30 cellular contexts compared by ENCODE assay signal in the genomic region with DNA sequence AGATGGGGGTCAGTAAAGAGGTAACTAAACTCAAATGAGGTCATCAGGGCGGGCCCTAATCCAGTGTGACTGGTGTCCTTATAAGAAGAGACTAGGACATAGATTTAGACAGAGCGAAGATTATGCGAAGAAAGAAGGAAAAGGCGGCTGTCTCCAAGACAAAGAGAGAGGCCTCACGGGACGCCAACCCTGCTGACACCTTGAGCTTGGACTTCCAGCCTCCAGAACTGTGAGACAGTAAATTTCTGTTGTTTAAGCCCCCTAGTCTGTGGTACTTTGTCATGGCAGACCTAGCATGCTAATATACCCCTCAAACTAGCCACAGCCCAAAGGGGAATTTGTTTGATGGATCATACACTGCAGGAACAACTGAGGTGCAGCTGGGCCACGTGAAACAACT.
A peak's percentile ranks its signal among the peaks of the same experiment; 100 is the strongest.
DNase-seq lines count a peak whose midpoint lies in the region; ATAC-seq, FAIRE-seq and TF ChIP-seq lines count a peak whose summit lies in the region.
"Had no signal": no experiment of that assay in that cellular context is flagged by ENCODE, and none has a peak within 500 bp of the region (broad histone marks: within the 10 kb centered on the region; RNA-seq: fewer than 3 reads in every experiment).

No MANE protein-coding gene starts in this region.

- H3K27me3 ChIP-seq in astrocyte (ENCODE audit: insufficient read depth, low read length) (no peaks in the 10 kb centered on the region), foreskin keratinocyte (no peaks in the 10 kb centered on the region), esophagus muscularis mucosa (peaks cover 0 to 8% (median 0%) of the 10 kb centered on the region in 4 donors), HepG2 (ENCODE audit: control insufficient read depth in 1 of 2, insufficient read depth in 2 of 2, low read length in 2 of 2) (peaks cover 2 to 7% of the 10 kb centered on the region in 2 experiments; a peak in 2 of 5 replicates)

- peaks cover 33% of the 10 kb centered on the region for H3K27me3 Mint-ChIP-seq in activated CD8-positive, alpha-beta memory T cell treated with anti-CD3 and anti-CD28 coated beads, Interleukin-2, amount 10 ng/mL, durations not matched to agents 7 days and 5 days
- H3K27me3 Mint-ChIP-seq in astrocyte (ENCODE audit: low read depth, unreplicated experiment): no peaks in the 10 kb centered on the region

- no peaks in the 10 kb centered on the region for H3K4me1 Mint-ChIP-seq in activated CD8-positive, alpha-beta memory T cell treated with anti-CD3 and anti-CD28 coated beads, Interleukin-2, amount 10 ng/mL, durations not matched to agents 7 days and 5 days
- peaks cover 46% of the 10 kb centered on the region for H3K4me1 Mint-ChIP-seq in astrocyte (ENCODE audit: low read depth, unreplicated experiment)
- H3K4me1 Mint-ChIP-seq: activated B cell treated with CpG ODN at 0.5 μM for 24 hours, nephron had no signal

- H3K4me1 ChIP-seq in astrocyte (ENCODE audit: insufficient read depth, low read length) (peaks cover 46% of the 10 kb centered on the region), foreskin keratinocyte (peaks cover 54% of the 10 kb centered on the region), esophagus muscularis mucosa (peaks cover 0 to 11% (median 8%) of the 10 kb centered on the region in 4 donors), HepG2 (ENCODE audit: insufficient read depth, low read length) (no peaks in the 10 kb centered on the region)
- H3K4me1 ChIP-seq: gastroesophageal sphincter had no signal

- H3K36me3 Mint-ChIP-seq in activated CD8-positive, alpha-beta memory T cell treated with anti-CD3 and anti-CD28 coated beads, Interleukin-2, amount 10 ng/mL, durations not matched to agents 7 days and 5 days: no peaks in the 10 kb centered on the region
- H3K36me3 Mint-ChIP-seq in astrocyte (ENCODE audit: low read depth, unreplicated experiment): no peaks in the 10 kb centered on the region
- H3K36me3 Mint-ChIP-seq: activated naive CD8-positive, alpha-beta T cell treated with anti-CD3 and anti-CD28 coated beads for 36 hours; CD14-positive monocyte had no signal

- no peak for ATAC-seq in activated CD8-positive, alpha-beta memory T cell treated with anti-CD3 and anti-CD28 coated beads, Interleukin-2, amount 10 ng/mL, durations not matched to agents 7 days and 5 days
- ATAC-seq in foreskin keratinocyte (no peak), HepG2 (no peak)
- ATAC-seq: activated T-cell treated with anti-CD3 and anti-CD28 coated beads, Interleukin-2, amount 50 U/mL, for 4 hours; gastroesophageal sphincter; HCT116; left colon had no signal

- TF ChIP-seq RAD21 in HepG2 (CRISPR knock-in tag; IDR thresholded peaks at IDR 0.05): no peak

- H2AFZ ChIP-seq in astrocyte (ENCODE audit: low read depth, low read length) (no peak overlapping the region), HepG2 (ENCODE audit: low read length) (no peak overlapping the region)

- in situ Hi-C loops in HepG2 (cut with HindIII; ENCODE audit: extremely low pct_ligation_motif_present, low pct_unique_long_range_greater_than_20kb): no loop called here

- POLR2A ChIA-PET in RWPE1 (lab: Yijun Ruan, JAX; ENCODE audit: low non-redundant PET) (no interaction called here), HepG2 (lab: Yijun Ruan, JAX) (no interaction called here)

- H3K9ac ChIP-seq in astrocyte (ENCODE audit: low read length) (no peak overlapping the region), HepG2 (ENCODE audit: insufficient read depth, low read depth, low read length) (no peak overlapping the region)

- no peak overlapping the region for H3K4me2 ChIP-seq in astrocyte (ENCODE audit: low read length)
- no peak overlapping the region for H3K4me2 ChIP-seq in HepG2 (ENCODE audit: low read depth, low read length)

- 90% methylated on average over 7 of the region's 7 CpGs for WGBS in esophagus muscularis mucosa
- 44% methylated on average over 7 of the region's 7 CpGs for WGBS in HepG2 (ENCODE audit: low lambda C conversion rate)

- no TSS peak for BruUV-seq in HepG2 (replicated peaks; lab: Mats Ljungman, UMichigan)

- no peaks in the 10 kb centered on the region for H3K36me3 ChIP-seq in astrocyte (ENCODE audit: insufficient read depth, low read length)
- H3K36me3 ChIP-seq in esophagus muscularis mucosa: no peaks in the 10 kb centered on the region
- H3K36me3 ChIP-seq in HepG2 (replicated peaks in 1 of 2; ENCODE audit: control insufficient read depth in 1 of 2, insufficient read depth in 2 of 2, low read length in 2 of 2): no peaks in the 10 kb centered on the region
- H3K36me3 ChIP-seq: gastroesophageal sphincter had no signal

- H4K20me1 ChIP-seq in astrocyte (ENCODE audit: insufficient read depth, low read length) (no peaks in the 10 kb centered on the region), HepG2 (ENCODE audit: insufficient read depth, low read length) (no peaks in the 10 kb centered on the region)

- TF ChIP-seq CTCF in astrocyte (IDR thresholded peaks at IDR 0.05; ENCODE audit: insufficient read depth, low read depth, low read length): no peak
- no peak for TF ChIP-seq CTCF in foreskin keratinocyte (conservative IDR thresholded peaks at IDR 0.05)
- TF ChIP-seq CTCF in esophagus muscularis mucosa (IDR thresholded peaks at IDR 0.05): no peak
- TF ChIP-seq CTCF in RWPE1 (conservative IDR thresholded peaks at IDR 0.05; ENCODE audit: low read depth): no peak
- TF ChIP-seq CTCF in HepG2 (CRISPR knock-in tag; IDR thresholded peaks at IDR 0.05): no peak

- H3K79me2 ChIP-seq in astrocyte (ENCODE audit: insufficient read depth, low read length): no peaks in the 10 kb centered on the region
- no peaks in the 10 kb centered on the region for H3K79me2 ChIP-seq in HepG2 (ENCODE audit: insufficient read depth, low read length)

- no peak overlapping the region for H3K4me3 ChIP-seq in astrocyte (ENCODE audit: insufficient read depth, low read depth, low read length)
- no peak overlapping the region for H3K4me3 ChIP-seq in esophagus muscularis mucosa
- no peak overlapping the region for H3K4me3 ChIP-seq in HepG2 (replicated peaks in 1 of 3; ENCODE audit: insufficient read depth in 1 of 3, low read depth in 2 of 3, low read length in 3 of 3)
- H3K4me3 ChIP-seq: gastroesophageal sphincter had no signal

- peak overlapping the region; percentile 89 for H3K27ac ChIP-seq in astrocyte (ENCODE audit: low read depth, low read length)
- H3K27ac ChIP-seq in foreskin keratinocyte: peak overlapping the region; percentile 43
- no peak overlapping the region for H3K27ac ChIP-seq in esophagus muscularis mucosa (replicated peaks in 1 of 4)
- H3K27ac ChIP-seq in RWPE1: no peak overlapping the region
- H3K27ac ChIP-seq in HepG2 (ENCODE audit: extremely low read length, insufficient read depth, low read length): no peak overlapping the region
- no peak overlapping the region for H3K27ac ChIP-seq in caudate nucleus (ENCODE audit: low read depth, low read length)
- H3K27ac ChIP-seq: gastroesophageal sphincter had no signal

- H3K4me3 Mint-ChIP-seq in activated CD8-positive, alpha-beta memory T cell treated with anti-CD3 and anti-CD28 coated beads, Interleukin-2, amount 10 ng/mL, durations not matched to agents 7 days and 5 days: no peak overlapping the region
- H3K4me3 Mint-ChIP-seq in astrocyte (ENCODE audit: unreplicated experiment): no peak overlapping the region
- H3K4me3 Mint-ChIP-seq: activated B cell treated with CpG ODN at 0.5 μM for 24 hours; activated naive CD8-positive, alpha-beta T cell treated with anti-CD3 and anti-CD28 coated beads for 36 hours; activated T-cell treated with anti-CD3 and anti-CD28 coated beads, Interleukin-2, amount 50 U/mL, for 4 hours; CD14-positive monocyte; nephron; stimulated activated naive CD8-positive, alpha-beta T cell treated with anti-CD3 and anti-CD28 coated beads, Interleukin-15, Interleukin-2, amounts not matched to agents 100 ng/mL and 50 ng/mL, for 24 hours had no signal

- intact Hi-C loops in esophagus muscularis mucosa (cut with DNase I): no loop called here
- intact Hi-C loops in HepG2 (cut with micrococcal nuclease; ENCODE audit: unreplicated experiment): no loop called here

- FAIRE-seq in astrocyte (lab: Jason Lieb, UNC) (no peak), HepG2 (lab: Jason Lieb, UNC) (no peak)
- FAIRE-seq: endometrium had no signal

- CTCF ChIA-PET in activated CD8-positive, alpha-beta memory T cell treated with anti-CD3 and anti-CD28 coated beads, Interleukin-2, amount 10 ng/mL, durations not matched to agents 7 days and 5 days (lab: Charles Lee): no interaction called here
- CTCF ChIA-PET in RWPE1 (lab: Yijun Ruan, JAX) (no interaction called here), HepG2 (lab: Yijun Ruan, JAX; ENCODE audit: low intra/inter-chr PET ratio, low total read pairs) (no interaction called here)

- no peak overlapping the region for H3K27ac Mint-ChIP-seq in activated CD8-positive, alpha-beta memory T cell treated with anti-CD3 and anti-CD28 coated beads, Interleukin-2, amount 10 ng/mL, durations not matched to agents 7 days and 5 days
- H3K27ac Mint-ChIP-seq in astrocyte (ENCODE audit: unreplicated experiment): peak overlapping the region; percentile 97
- H3K27ac Mint-ChIP-seq: activated B cell treated with CpG ODN at 0.5 μM for 24 hours; activated naive CD8-positive, alpha-beta T cell treated with anti-CD3 and anti-CD28 coated beads for 36 hours; nephron; stimulated activated naive CD8-positive, alpha-beta T cell treated with anti-CD3 and anti-CD28 coated beads, Interleukin-15, Interleukin-2, amounts not matched to agents 100 ng/mL and 50 ng/mL, for 24 hours had no signal

- TF ChIP-seq EP300 in esophagus muscularis mucosa (IDR thresholded peaks at IDR 0.05): no peak
- no peak for TF ChIP-seq EP300 in HepG2 (IDR thresholded peaks at IDR 0.05; ENCODE audit: low read depth in 2 of 2, low read length in 2 of 2)
- TF ChIP-seq EP300 in HepG2 (CRISPR knock-in tag; IDR thresholded peaks at IDR 0.05; ENCODE audit: borderline replicate concordance): no peak

- H3K9me3 ChIP-seq in astrocyte (ENCODE audit: insufficient read depth, low read depth, low read length): no peaks in the 10 kb centered on the region
- H3K9me3 ChIP-seq in esophagus muscularis mucosa: no peaks in the 10 kb centered on the region
- no peaks in the 10 kb centered on the region for H3K9me3 ChIP-seq in HepG2 (ENCODE audit: low read length)
- H3K9me3 ChIP-seq: gastroesophageal sphincter had no signal

- TF ChIP-seq POLR2A in esophagus muscularis mucosa (IDR thresholded peaks at IDR 0.05; ENCODE audit: low read depth) (no peak), HepG2 (IDR thresholded peaks at IDR 0.05; ENCODE audit: insufficient read depth in 1 of 2, low read depth in 2 of 2, low read length in 2 of 2) (no peak)

- DNase-seq in activated CD8-positive, alpha-beta memory T cell treated with anti-CD3 and anti-CD28 coated beads, Interleukin-2, amount 10 ng/mL, durations not matched to agents 7 days and 5 days: peak; percentile 19
- no peak for DNase-seq in activated CD8-positive, alpha-beta memory T cell treated with anti-CD3 and anti-CD28 coated beads, Interleukin-2, amount 50 U/mL, for 48 hours
- no peak for DNase-seq in astrocyte (ENCODE audit: low read depth)
- no peak for DNase-seq in foreskin keratinocyte
- no peak for DNase-seq in esophagus muscularis mucosa (ENCODE audit: extremely low spot score)
- no peak for DNase-seq in RWPE1 (ENCODE audit: low spot score)
- DNase-seq in HepG2 (ENCODE audit: low spot score): no peak
- DNase-seq in caudate nucleus (lab: John Stamatoyannopoulos, UW): no peak
- DNase-seq: 8988T; activated B cell treated with CpG ODN at 0.5 μM for 24 hours; activated CD4-positive, alpha-beta T cell treated with anti-CD3 and anti-CD28 coated beads, Interleukin-2, amount 50 U/mL, for 1 hour; activated gamma-delta T cell; activated naive CD8-positive, alpha-beta T cell treated with anti-CD3 and anti-CD28 coated beads for 36 hours; activated T-cell treated with anti-CD3 and anti-CD28 coated beads, Interleukin-2, amount 50 U/mL, for 4 hours; Calu3; DMS79; GF-D8; left colon; NCI-H1694 treated with DMSO at 0.1 percent for 48 hours; NCI-H446 treated with DMSO at 0.1 percent for 48 hours; NCI-H82; retina; stimulated activated CD8-positive, alpha-beta memory T cell treated with anti-CD3 and anti-CD28 coated beads, Interleukin-4, amount 100 ng/mL, for 48 hours; T-helper 1 cell had no signal

- no peaks in the 10 kb centered on the region for H3K9me3 Mint-ChIP-seq in activated CD8-positive, alpha-beta memory T cell treated with anti-CD3 and anti-CD28 coated beads, Interleukin-2, amount 10 ng/mL, durations not matched to agents 7 days and 5 days (ENCODE audit: low read depth)
- H3K9me3 Mint-ChIP-seq in astrocyte (ENCODE audit: unreplicated experiment): no peaks in the 10 kb centered on the region
- H3K9me3 Mint-ChIP-seq: activated B cell treated with CpG ODN at 0.5 μM for 24 hours; activated naive CD8-positive, alpha-beta T cell treated with anti-CD3 and anti-CD28 coated beads for 36 hours; activated T-cell treated with anti-CD3 and anti-CD28 coated beads, Interleukin-2, amount 50 U/mL, for 4 hours; nephron; stimulated activated naive CD8-positive, alpha-beta T cell treated with anti-CD3 and anti-CD28 coated beads, Interleukin-15, Interleukin-2, amounts not matched to agents 100 ng/mL and 50 ng/mL, for 24 hours had no signal

Comparison
In these comparisons a context has a peak if more than half of its experiments do, and no peak if none do; other contexts are left out.
1. H3K27ac ChIP-seq: peak in astrocyte (single experiment) and foreskin keratinocyte (single experiment); none in esophagus muscularis mucosa (0 of 4), RWPE1 (single experiment), HepG2 (single experiment) and caudate nucleus (single experiment).